1 cellular context compared by ENCODE assay signal in the genomic region with DNA sequence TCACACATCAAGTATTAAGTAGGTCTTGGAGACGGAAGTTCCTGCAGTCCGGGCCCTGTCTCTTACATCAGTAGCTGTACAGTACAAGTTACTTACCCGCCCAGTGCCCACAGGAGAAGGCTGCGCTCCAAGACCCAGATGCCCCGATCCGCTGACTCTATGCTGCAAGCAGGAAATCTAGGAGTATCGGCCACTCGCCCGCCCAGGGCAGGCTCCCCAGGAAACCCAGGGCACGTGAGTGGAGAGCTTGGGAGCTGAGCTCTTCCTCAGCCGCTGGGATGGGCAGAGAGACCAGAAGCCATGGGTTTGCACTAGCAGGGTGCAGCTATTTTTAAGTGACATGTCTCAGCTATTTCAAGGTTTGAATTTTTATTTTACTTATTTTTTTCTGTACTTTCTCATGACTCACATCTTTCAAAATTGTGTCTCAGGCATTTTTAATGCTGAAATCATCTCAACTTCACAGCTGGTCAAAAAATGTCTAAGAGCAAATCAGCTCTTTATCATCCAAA.
TF ChIP-seq lines count a peak whose summit lies in the region.

No MANE protein-coding gene starts in this region.

TF ChIP-seq in IMR-90, 13 proteins besides CTCF, POLR2A, EP300 and RAD21:
- TF ChIP-seq FOS (IDR thresholded peaks at IDR 0.05; ENCODE audit: low read depth, low read length) (no peak), MAFK (IDR thresholded peaks at IDR 0.05; ENCODE audit: low read depth, low read length) (peak; percentile 29; the same call in 1 of the 2 replicates), RCOR1 (IDR thresholded peaks at IDR 0.05; ENCODE audit: insufficient replicate concordance, low read length) (no peak)
